In genomic region chr14:35333347-35333730, GRCh38 we compare ENCODE assay signal across 8 cellular contexts. TPM values are rescaled to one million over a fixed set of nuclear protein-coding genes. Genes with fewer than 3 reads are reported as not detected.
A peak's percentile ranks its signal among the peaks of the same experiment; 100 is the strongest.
DNase-seq lines count a peak whose midpoint lies in the region; ATAC-seq and TF ChIP-seq lines count a peak whose summit lies in the region.

No MANE protein-coding gene starts in this region.

- CTCF ChIA-PET in activated CD8-positive, alpha-beta memory T cell treated with anti-CD3 and anti-CD28 coated beads, Interleukin-2, amount 10 ng/mL, durations not matched to agents 7 days and 5 days (lab: Charles Lee), result interaction anchor here (0.6 to 3.0 kb wide), 11 partner anchors 11 to 104 kb away, joined by 3 to 25 read pairs (median 5); partner anchors contain the start of gene NFKBIA

- WGBS in heart left ventricle, 4 donors, result 75 to 83% (median 78%) methylated on average over 7 of the region's 7 CpGs
- 82% methylated on average over 7 of the region's 7 CpGs for WGBS in liver
- WGBS in upper lobe of left lung, 2 donors, result 20 to 67% methylated on average over 1 to 7 of the region's 7 CpGs

- H3K4me1 ChIP-seq in heart left ventricle, result peaks cover 12 to 65% (median 44%) of the 10 kb centered on the region in 12 donors
- peaks cover 19 to 40% (median 28%) of the 10 kb centered on the region in 4 donors for H3K4me1 ChIP-seq in liver (ENCODE audit: control insufficient read depth in 4 of 4, insufficient read depth in 4 of 4, low read length in 3 of 4)
- H3K4me1 ChIP-seq in upper lobe of left lung, result peaks cover 65 to 71% (median 67%) of the 10 kb centered on the region in 4 donors

- H3K27me3 ChIP-seq in heart left ventricle, result no peaks in the 10 kb centered on the region
- no peaks in the 10 kb centered on the region for H3K27me3 ChIP-seq in liver (ENCODE audit: control insufficient read depth in 4 of 4, insufficient read depth in 4 of 4, low read length in 3 of 4)
- H3K27me3 ChIP-seq in upper lobe of left lung, result no peaks in the 10 kb centered on the region

- H3K9me3 ChIP-seq in heart left ventricle (no peaks in the 10 kb centered on the region), liver (ENCODE audit: control insufficient read depth in 4 of 4, low read length in 3 of 4) (no peaks in the 10 kb centered on the region), upper lobe of left lung (no peaks in the 10 kb centered on the region)

- no peak for TF ChIP-seq CTCF in heart left ventricle (IDR thresholded peaks at IDR 0.05)
- TF ChIP-seq CTCF in liver (IDR thresholded peaks at IDR 0.05; ENCODE audit: low read depth, low read length, missing input control), result no peak
- no peak for TF ChIP-seq CTCF in upper lobe of left lung (IDR thresholded peaks at IDR 0.05)

- no peaks in the 10 kb centered on the region for H3K9me3 Mint-ChIP-seq in activated CD8-positive, alpha-beta memory T cell treated with anti-CD3 and anti-CD28 coated beads, Interleukin-2, amount 10 ng/mL, durations not matched to agents 7 days and 5 days (ENCODE audit: low read depth)

- peak overlapping the region; percentile 12 for H3K4me3 Mint-ChIP-seq in activated CD8-positive, alpha-beta memory T cell treated with anti-CD3 and anti-CD28 coated beads, Interleukin-2, amount 10 ng/mL, durations not matched to agents 7 days and 5 days

- ATAC-seq in heart left ventricle, result no peak
- peak; percentile 25 for ATAC-seq in activated CD8-positive, alpha-beta memory T cell treated with anti-CD3 and anti-CD28 coated beads, Interleukin-2, amount 10 ng/mL, durations not matched to agents 7 days and 5 days
- ATAC-seq in upper lobe of left lung (ENCODE audit: low FRiP score in 2 of 2), result no peak
- no peak for ATAC-seq in GM21529 (IDR thresholded peaks at IDR 0.05; ENCODE audit: unreplicated experiment)

- TF ChIP-seq POLR2A in heart left ventricle (IDR thresholded peaks at IDR 0.05) (no peak), upper lobe of left lung (IDR thresholded peaks at IDR 0.05) (no peak)

- no peak overlapping the region for H3K4me3 ChIP-seq in heart left ventricle
- no peak overlapping the region for H3K4me3 ChIP-seq in liver (ENCODE audit: low read depth in 1 of 3, low read length in 3 of 3)
- H3K4me3 ChIP-seq in upper lobe of left lung, result no peak overlapping the region

- no peak for TF ChIP-seq RAD21 in liver (IDR thresholded peaks at IDR 0.05)

- H3K36me3 ChIP-seq in heart left ventricle (no peaks in the 10 kb centered on the region), liver (ENCODE audit: control insufficient read depth in 4 of 4, insufficient read depth in 3 of 4, low read depth in 1 of 4, low read length in 3 of 4) (no peaks in the 10 kb centered on the region), upper lobe of left lung (no peaks in the 10 kb centered on the region)

- intact Hi-C loops in heart left ventricle (cut with DNase I) (no loop called here), cardiac septum (cut with DNase I) (no loop called here)

- DNase-seq in heart left ventricle, result no peak
- DNase-seq in cardiac septum (ENCODE audit: low spot score), result no peak
- no peak for DNase-seq in activated CD8-positive, alpha-beta memory T cell treated with anti-CD3 and anti-CD28 coated beads, Interleukin-2, amount 10 ng/mL, durations not matched to agents 7 days and 5 days
- no peak for DNase-seq in upper lobe of left lung
- DNase-seq in LoVo (ENCODE audit: low spot score), result no peak
- DNase-seq in hepatic stellate cell (ENCODE audit: low spot score), result no peak

- no peaks in the 10 kb centered on the region for H3K27me3 Mint-ChIP-seq in activated CD8-positive, alpha-beta memory T cell treated with anti-CD3 and anti-CD28 coated beads, Interleukin-2, amount 10 ng/mL, durations not matched to agents 7 days and 5 days

- H3K9ac ChIP-seq in liver (ENCODE audit: low read depth in 1 of 2, low read length in 2 of 2), result no peak overlapping the region

- H3K36me3 Mint-ChIP-seq in activated CD8-positive, alpha-beta memory T cell treated with anti-CD3 and anti-CD28 coated beads, Interleukin-2, amount 10 ng/mL, durations not matched to agents 7 days and 5 days, result no peaks in the 10 kb centered on the region

- H3K27ac Mint-ChIP-seq in activated CD8-positive, alpha-beta memory T cell treated with anti-CD3 and anti-CD28 coated beads, Interleukin-2, amount 10 ng/mL, durations not matched to agents 7 days and 5 days, result peak overlapping the region; percentile 94

- H3K4me1 Mint-ChIP-seq in activated CD8-positive, alpha-beta memory T cell treated with anti-CD3 and anti-CD28 coated beads, Interleukin-2, amount 10 ng/mL, durations not matched to agents 7 days and 5 days, result peaks cover 34% of the 10 kb centered on the region

- peak overlapping the region in 7 of 12 donors; percentile 31 to 94 (median 88) for H3K27ac ChIP-seq in heart left ventricle
- peak overlapping the region; percentile 29 to 53 for H3K27ac ChIP-seq in liver (ENCODE audit: low read depth in 1 of 2, low read length in 2 of 2)
- H3K27ac ChIP-seq in upper lobe of left lung, result peak overlapping the region; percentile 82 to 97 (median 88)

- no peak for TF ChIP-seq EP300 in upper lobe of left lung (IDR thresholded peaks at IDR 0.05)

TF ChIP-seq in liver, 16 proteins besides CTCF, POLR2A, EP300 and RAD21:
- TF ChIP-seq NR2F2 (IDR thresholded peaks at IDR 0.05) (no peak), HNF4G (IDR thresholded peaks at IDR 0.05) (no peak), HNF4A (conservative IDR thresholded peaks at IDR 0.05) (no peak), SP1 (IDR thresholded peaks at IDR 0.05) (no peak), ZBTB33 (IDR thresholded peaks at IDR 0.05) (no peak), FOXA1 (IDR thresholded peaks at IDR 0.05) (no peak), REST (IDR thresholded peaks at IDR 0.05) (no peak), YY1 (IDR thresholded peaks at IDR 0.05) (no peak), EGR1 (IDR thresholded peaks at IDR 0.05; ENCODE audit: low read depth in 2 of 2) (no peak), GABPA (IDR thresholded peaks at IDR 0.05 in 1 of 2, conservative IDR thresholded peaks at IDR 0.05 in 1 of 2) (no peak), TAF1 (conservative IDR thresholded peaks at IDR 0.05) (no peak), RXRA (IDR thresholded peaks at IDR 0.05) (no peak), FOXA2 (IDR thresholded peaks at IDR 0.05) (no peak)
- TF ChIP-seq, protein P1, sequence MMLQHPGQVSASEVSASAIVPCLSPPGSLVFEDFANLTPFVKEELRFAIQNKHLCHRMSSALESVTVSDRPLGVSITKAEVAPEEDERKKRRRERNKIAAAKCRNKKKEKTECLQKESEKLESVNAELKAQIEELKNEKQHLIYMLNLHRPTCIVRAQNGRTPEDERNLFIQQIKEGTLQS (IDR thresholded peaks at IDR 0.05), result no peak
- TF ChIP-seq, protein P2, sequence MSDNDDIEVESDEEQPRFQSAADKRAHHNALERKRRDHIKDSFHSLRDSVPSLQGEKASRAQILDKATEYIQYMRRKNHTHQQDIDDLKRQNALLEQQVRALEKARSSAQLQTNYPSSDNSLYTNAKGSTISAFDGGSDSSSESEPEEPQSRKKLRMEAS (IDR thresholded peaks at IDR 0.05), result no peak

RNA-seq across cellular contexts. Expression of gene PSMA6, which starts 41.2 kb away (rescaled TPM):
- 100 to 1,000 TPM; 146 to 230 (median 176) TPM for total RNA-seq in heart left ventricle
- polyA plus RNA-seq in heart left ventricle, result 100 to 1,000 TPM; 123 to 293 TPM
- 125 TPM for total RNA-seq in cardiac septum
- 100 to 1,000 TPM; 251 to 299 TPM for total RNA-seq in activated CD8-positive, alpha-beta memory T cell treated with anti-CD3 and anti-CD28 coated beads, Interleukin-2, amount 10 ng/mL, durations not matched to agents 7 days and 5 days
- total RNA-seq in liver, result 100 to 1,000 TPM in 1 of 2 donors, 10 to 100 TPM in 1; 91.5 to 106 TPM
- polyA plus RNA-seq in liver, result 100 to 1,000 TPM in 1 of 2 donors, 10 to 100 TPM in 1; 87.5 to 151 TPM
- total RNA-seq in upper lobe of left lung, result 100 to 1,000 TPM in 4 of 6 donors, 10 to 100 TPM in 2; 63.9 to 213 (median 162) TPM
